Comparison of ENCODE assay signal across 8 cellular contexts in genomic region chr17:42680331-42680808, GRCh38. TPM values are rescaled to one million over a fixed set of nuclear protein-coding genes. Genes with fewer than 3 reads are reported as not detected.
DNase-seq lines count a peak whose midpoint lies in the region; ATAC-seq and TF ChIP-seq lines count a peak whose summit lies in the region.

No MANE protein-coding gene starts in this region.

- no peaks in the 10 kb centered on the region for H3K27me3 ChIP-seq in BE2C
- H3K27me3 ChIP-seq in brain microvascular endothelial cell (replicated peaks), result no peaks in the 10 kb centered on the region
- peaks cover 5 to 7% of the 10 kb centered on the region in 2 donors for H3K27me3 ChIP-seq in mucosa of rectum (ENCODE audit: control insufficient read depth in 2 of 2, insufficient read depth in 2 of 2, low read length in 2 of 2)

- H3K4me3 ChIP-seq in BE2C (ENCODE audit: low read depth, low read length), result peak overlapping the region; percentile 76
- H3K4me3 ChIP-seq in HFF-Myc (replicated peaks; ENCODE audit: low read depth, low read length), result peak overlapping the region; percentile 30
- peak overlapping the region; percentile 34 for H3K4me3 ChIP-seq in brain microvascular endothelial cell (ENCODE audit: low read depth, low read length)
- H3K4me3 ChIP-seq in mucosa of rectum (ENCODE audit: low read length in 2 of 2), result peak overlapping the region; percentile 53 to 73

- no peak for DNase-seq in BE2C
- DNase-seq in HFF-Myc (ENCODE audit: extremely low read depth, low read depth), result no peak
- DNase-seq in brain microvascular endothelial cell, result no peak
- no peak for DNase-seq in left colon
- DNase-seq in NCI-H1048 (lab: John Stamatoyannopoulos, UW), result no peak

- in situ Hi-C loops in brain microvascular endothelial cell (cut with HindIII; ENCODE audit: low pct_ligation_motif_present, low sequenced_read_pairs), result no loop called here

- peak overlapping the region; percentile 72 to 91 for H3K9ac ChIP-seq in mucosa of rectum (ENCODE audit: low read depth in 1 of 2, low read length in 2 of 2)

- H3K4me1 ChIP-seq in BE2C (peaks cover 6% of the 10 kb centered on the region), mucosa of rectum (ENCODE audit: control insufficient read depth in 2 of 2, insufficient read depth in 2 of 2, low read length in 2 of 2) (peaks cover 61 to 71% of the 10 kb centered on the region in 2 donors)

- H3K9me3 ChIP-seq in BE2C, result no peaks in the 10 kb centered on the region
- H3K9me3 ChIP-seq in mucosa of rectum (ENCODE audit: control insufficient read depth in 2 of 2, low read length in 2 of 2), result no peaks in the 10 kb centered on the region

- no peak overlapping the region for H3K27ac ChIP-seq in brain microvascular endothelial cell
- H3K27ac ChIP-seq in mucosa of rectum (ENCODE audit: low read depth in 2 of 2, low read length in 2 of 2), result peak overlapping the region; percentile 88 to 95

- no peak for TF ChIP-seq CTCF in BE2C (IDR thresholded peaks at IDR 0.05; ENCODE audit: low read depth, low read length)
- no peak for TF ChIP-seq CTCF in HFF-Myc (IDR thresholded peaks at IDR 0.05; ENCODE audit: low read depth, low read length, missing control alignments)
- TF ChIP-seq CTCF in brain microvascular endothelial cell (IDR thresholded peaks at IDR 0.05; ENCODE audit: low read depth, low read length, missing control alignments), result no peak

- ATAC-seq in HG02678 (IDR thresholded peaks at IDR 0.05; ENCODE audit: unreplicated experiment), result no peak
- ATAC-seq in left colon, result no peak
- ATAC-seq in HG02852 (IDR thresholded peaks at IDR 0.05; ENCODE audit: unreplicated experiment), result no peak

- H3K36me3 ChIP-seq in BE2C, result peaks cover 5% of the 10 kb centered on the region
- H3K36me3 ChIP-seq in brain microvascular endothelial cell (replicated peaks), result no peaks in the 10 kb centered on the region
- no peaks in the 10 kb centered on the region for H3K36me3 ChIP-seq in mucosa of rectum (ENCODE audit: control insufficient read depth in 2 of 2, insufficient read depth in 2 of 2, low read length in 2 of 2)

- intact Hi-C loops in left colon (cut with DNase I, micrococcal nuclease), result loop anchor here in 1 of 2 donors (10.0 kb wide), 1 partner anchor 106 kb away; the partner anchor contains the start of gene PSMC3IP

RNA-seq across cellular contexts. Expression of gene CCR10, which starts 1.3 kb away (rescaled TPM):
- 89.7 TPM for polyA plus RNA-seq in BE2C (2012; ENCODE audit: insufficient read depth, insufficient read length, low read depth)
- 1 to 10 TPM in 1 of 2 donors, under 1 TPM in 1; 0.58 to 2.4 TPM for total RNA-seq in left colon

RNA-seq across cellular contexts. Expression of gene CNTNAP1, which starts 2.0 kb away (rescaled TPM):
- 73.9 TPM for polyA plus RNA-seq in BE2C (2012; ENCODE audit: insufficient read depth, insufficient read length, low read depth)
- total RNA-seq in left colon, result 1 to 10 TPM; 1.2 to 4.6 TPM

RNA-seq across cellular contexts. Expression of gene PLEKHH3, which starts 3.6 kb away (rescaled TPM):
- 150 TPM for polyA plus RNA-seq in BE2C (2012; ENCODE audit: insufficient read depth, insufficient read length, low read depth)
- 10 to 100 TPM; 15.0 to 16.6 TPM for total RNA-seq in left colon

RNA-seq across cellular contexts. Expression of gene TUBG2, which starts 21.3 kb away (rescaled TPM):
- 74.4 TPM for polyA plus RNA-seq in BE2C (2012; ENCODE audit: insufficient read depth, insufficient read length, low read depth)
- total RNA-seq in left colon, result 1 to 10 TPM; 4.4 to 7.7 TPM
